1 cellular context compared by ENCODE assay signal in genomic region chr4:86961103-86961502, GRCh38.
TF ChIP-seq lines count a peak whose summit lies in the region.

No MANE protein-coding gene starts in this region.

TF ChIP-seq in GM12878, 131 proteins besides CTCF, POLR2A, EP300 and RAD21 (continued from another document):
- TF ChIP-seq PKNOX1 (IDR thresholded peaks at IDR 0.05) (peak; percentile 15; the same call in 1 of the 2 replicates), STAT1 (conservative IDR thresholded peaks at IDR 0.05) (no peak), ATF2 (IDR thresholded peaks at IDR 0.05; ENCODE audit: low read length) (no peak)
TF ChIP-seq in GM12878: peak in this region for 5.
